In genomic region chr5:87570366-87570765, GRCh38 we compare ENCODE assay signal across 24 cellular contexts.
DNase-seq lines count a peak whose midpoint lies in the region; ATAC-seq lines count a peak whose summit lies in the region.
"Had no signal": no experiment of that assay in that cellular context is flagged by ENCODE, and none has a peak within 500 bp of the region (broad histone marks: within the 10 kb centered on the region; RNA-seq: fewer than 3 reads in every experiment).

No MANE protein-coding gene starts in this region.

- ATAC-seq in GM18858 (IDR thresholded peaks at IDR 0.05; ENCODE audit: unreplicated experiment) (peak; percentile 69), GM21526 (IDR thresholded peaks at IDR 0.05; ENCODE audit: low FRiP score, unreplicated experiment) (peak; percentile 63), HG02973 (IDR thresholded peaks at IDR 0.05; ENCODE audit: unreplicated experiment) (peak; percentile 72), HG03469 (IDR thresholded peaks at IDR 0.05; ENCODE audit: unreplicated experiment) (peak; percentile 66), GM18498 (IDR thresholded peaks at IDR 0.05; ENCODE audit: unreplicated experiment) (no peak), GM21737 (IDR thresholded peaks at IDR 0.05; ENCODE audit: unreplicated experiment) (no peak)
- ATAC-seq: A549, left lobe of liver, pancreas had no signal

- no peak for DNase-seq in retina
- no peak for DNase-seq in activated gamma-delta T cell (lab: John Stamatoyannopoulos, UW)
- DNase-seq: activated CD4-positive, alpha-beta T cell treated with anti-CD3 and anti-CD28 coated beads, Interleukin-2, amount 50 U/mL, for 4 hours; activated naive CD4-positive, alpha-beta T cell treated with anti-CD3 and anti-CD28 coated beads, Interleukin-2, amount 10 ng/mL, durations not matched to agents 7 days and 5 days; AML-193; brain microvascular endothelial cell; dorsolateral prefrontal cortex; H7; hypothalamus; immature natural killer cell; NCI-H1105; NCI-H187 treated with DMSO at 0.1 percent for 48 hours; NCI-H526; pancreas; Peyer's patch; SIG-M5 had no signal

Comparison
In these comparisons a context has a peak if more than half of its experiments do, and no peak if none do; other contexts are left out.
1. ATAC-seq: peak in GM18858 (single experiment), GM21526 (single experiment), HG02973 (single experiment) and HG03469 (single experiment); none in GM18498 (single experiment) and GM21737 (single experiment).